Comparison of ENCODE assay signal across 15 cellular contexts in genomic region chr5:81027481-81028058, GRCh38.
DNase-seq lines count a peak whose midpoint lies in the region; ATAC-seq and TF ChIP-seq lines count a peak whose summit lies in the region.
"Had no signal": no experiment of that assay in that cellular context is flagged by ENCODE, and none has a peak within 500 bp of the region (broad histone marks: within the 10 kb centered on the region; RNA-seq: fewer than 3 reads in every experiment).

No MANE protein-coding gene starts in this region.

- H3K27ac Mint-ChIP-seq in activated naive CD4-positive, alpha-beta T cell treated with anti-CD3 and anti-CD28 coated beads, Interleukin-2, amount 50 U/mL, for 24 hours = peak overlapping the region; percentile 17
- no peak overlapping the region for H3K27ac Mint-ChIP-seq in activated naive CD4-positive, alpha-beta T cell treated with anti-CD3 and anti-CD28 coated beads for 36 hours
- H3K27ac Mint-ChIP-seq in mesothelial cell of epicardium = peak overlapping the region; percentile 80
- H3K27ac Mint-ChIP-seq in stimulated activated effector memory CD8-positive, alpha-beta T cell treated with anti-CD3 and anti-CD28 coated beads, Interleukin-12 subunit alpha, Interleukin-12 subunit beta, amount 100 ng/mL, for 72 hours = peak overlapping the region; percentile 20
- H3K27ac Mint-ChIP-seq: CD14-positive monocyte had no signal

- H3K27ac ChIP-seq in OCI-LY3 (ENCODE audit: low read length) = no peak overlapping the region
- H3K27ac ChIP-seq: 22Rv1, GM23248 had no signal

- H4K20me1 ChIP-seq in OCI-LY3 (ENCODE audit: insufficient read depth, low read length) = no peaks in the 10 kb centered on the region

- no peaks in the 10 kb centered on the region for H3K27me3 ChIP-seq in OCI-LY3 (ENCODE audit: low read depth, low read length)

- peaks cover 66% of the 10 kb centered on the region for H3K4me1 Mint-ChIP-seq in activated naive CD4-positive, alpha-beta T cell treated with anti-CD3 and anti-CD28 coated beads, Interleukin-2, amount 50 U/mL, for 24 hours
- peaks cover 59% of the 10 kb centered on the region for H3K4me1 Mint-ChIP-seq in activated naive CD4-positive, alpha-beta T cell treated with anti-CD3 and anti-CD28 coated beads for 36 hours (ENCODE audit: low read depth)
- peaks cover 43% of the 10 kb centered on the region for H3K4me1 Mint-ChIP-seq in mesothelial cell of epicardium
- peaks cover 41% of the 10 kb centered on the region for H3K4me1 Mint-ChIP-seq in stimulated activated effector memory CD8-positive, alpha-beta T cell treated with anti-CD3 and anti-CD28 coated beads, Interleukin-12 subunit alpha, Interleukin-12 subunit beta, amount 100 ng/mL, for 72 hours
- H3K4me1 Mint-ChIP-seq: CD14-positive monocyte had no signal

- no peaks in the 10 kb centered on the region for H3K9me3 ChIP-seq in OCI-LY3 (ENCODE audit: insufficient read depth, low read length)

- no peak for TF ChIP-seq CTCF in OCI-LY3 (IDR thresholded peaks at IDR 0.05; ENCODE audit: low read depth, low read length)
- TF ChIP-seq CTCF in mesothelial cell of epicardium (IDR thresholded peaks at IDR 0.05; ENCODE audit: unreplicated experiment) = no peak

- no peaks in the 10 kb centered on the region for H3K27me3 Mint-ChIP-seq in activated naive CD4-positive, alpha-beta T cell treated with anti-CD3 and anti-CD28 coated beads, Interleukin-2, amount 50 U/mL, for 24 hours
- no peaks in the 10 kb centered on the region for H3K27me3 Mint-ChIP-seq in activated naive CD4-positive, alpha-beta T cell treated with anti-CD3 and anti-CD28 coated beads for 36 hours (ENCODE audit: low read depth)
- H3K27me3 Mint-ChIP-seq in mesothelial cell of epicardium (ENCODE audit: low read depth) = no peaks in the 10 kb centered on the region

- no peak overlapping the region for H3K4me3 Mint-ChIP-seq in activated naive CD4-positive, alpha-beta T cell treated with anti-CD3 and anti-CD28 coated beads, Interleukin-2, amount 50 U/mL, for 24 hours
- no peak overlapping the region for H3K4me3 Mint-ChIP-seq in activated naive CD4-positive, alpha-beta T cell treated with anti-CD3 and anti-CD28 coated beads for 36 hours
- H3K4me3 Mint-ChIP-seq in mesothelial cell of epicardium = peak overlapping the region; percentile 5
- H3K4me3 Mint-ChIP-seq in stimulated activated effector memory CD8-positive, alpha-beta T cell treated with anti-CD3 and anti-CD28 coated beads, Interleukin-12 subunit alpha, Interleukin-12 subunit beta, amount 100 ng/mL, for 72 hours = no peak overlapping the region
- H3K4me3 Mint-ChIP-seq: CD14-positive monocyte; CD8-positive, alpha-beta memory T cell had no signal

- H3K4me3 ChIP-seq in OCI-LY3 (ENCODE audit: low read length) = no peak overlapping the region
- H3K4me3 ChIP-seq: GM23248 had no signal

- CTCF ChIA-PET in activated naive CD4-positive, alpha-beta T cell treated with anti-CD3 and anti-CD28 coated beads for 36 hours (lab: Charles Lee) = interaction anchor here (0.8 kb wide), 1 partner anchor 241 kb away, joined by 3 read pairs; no protein-coding TSS in a partner anchor

- no peak overlapping the region for H3K4me2 ChIP-seq in OCI-LY3 (ENCODE audit: low read length)

- intact Hi-C loops in activated naive CD4-positive, alpha-beta T cell treated with anti-CD3 and anti-CD28 coated beads for 36 hours (cut with micrococcal nuclease) = no loop called here

- no peaks in the 10 kb centered on the region for H3K36me3 ChIP-seq in OCI-LY3 (replicated peaks; ENCODE audit: low read depth, low read length)

- 0 out of 2 replicates have a peak overlapping the region, but pooled peaks have one; percentile 5 for H2AFZ ChIP-seq in OCI-LY3 (ENCODE audit: low read depth, low read length)
- H2AFZ ChIP-seq: GM23248 had no signal

- H3K36me3 Mint-ChIP-seq in activated naive CD4-positive, alpha-beta T cell treated with anti-CD3 and anti-CD28 coated beads, Interleukin-2, amount 50 U/mL, for 24 hours = peaks cover 10% of the 10 kb centered on the region
- peaks cover 8% of the 10 kb centered on the region for H3K36me3 Mint-ChIP-seq in activated naive CD4-positive, alpha-beta T cell treated with anti-CD3 and anti-CD28 coated beads for 36 hours (ENCODE audit: low read depth)
- peaks cover 9% of the 10 kb centered on the region for H3K36me3 Mint-ChIP-seq in mesothelial cell of epicardium
- no peaks in the 10 kb centered on the region for H3K36me3 Mint-ChIP-seq in stimulated activated effector memory CD8-positive, alpha-beta T cell treated with anti-CD3 and anti-CD28 coated beads, Interleukin-12 subunit alpha, Interleukin-12 subunit beta, amount 100 ng/mL, for 72 hours
- H3K36me3 Mint-ChIP-seq: CD14-positive monocyte had no signal

- DNase-seq in activated naive CD4-positive, alpha-beta T cell treated with anti-CD3 and anti-CD28 coated beads for 36 hours = no peak
- DNase-seq in mesothelial cell of epicardium (ENCODE audit: low spot score in 2 of 2, unreplicated experiment in 2 of 2) = no peak
- DNase-seq in stimulated activated effector memory CD8-positive, alpha-beta T cell treated with anti-CD3 and anti-CD28 coated beads, Interleukin-12 subunit alpha, Interleukin-12 subunit beta, amount 100 ng/mL, for 72 hours (ENCODE audit: low spot score in 2 of 2) = no peak
- no peak for DNase-seq in germinal center (ENCODE audit: low spot score)
- DNase-seq: CD8-positive, alpha-beta memory T cell; DMS53; GF-D8; GM23248; H7 had no signal

- peaks cover 5% of the 10 kb centered on the region for H3K9me3 Mint-ChIP-seq in activated naive CD4-positive, alpha-beta T cell treated with anti-CD3 and anti-CD28 coated beads, Interleukin-2, amount 50 U/mL, for 24 hours
- peaks cover 9% of the 10 kb centered on the region for H3K9me3 Mint-ChIP-seq in activated naive CD4-positive, alpha-beta T cell treated with anti-CD3 and anti-CD28 coated beads for 36 hours
- peaks cover 22% of the 10 kb centered on the region for H3K9me3 Mint-ChIP-seq in mesothelial cell of epicardium
- peaks cover 5% of the 10 kb centered on the region for H3K9me3 Mint-ChIP-seq in stimulated activated effector memory CD8-positive, alpha-beta T cell treated with anti-CD3 and anti-CD28 coated beads, Interleukin-12 subunit alpha, Interleukin-12 subunit beta, amount 100 ng/mL, for 72 hours

- H3K4me1 ChIP-seq in OCI-LY3 (ENCODE audit: low read length) = peaks cover 5% of the 10 kb centered on the region; the same call in 1 of the 2 replicates

- no peaks in the 10 kb centered on the region for H3K79me2 ChIP-seq in OCI-LY3 (ENCODE audit: low read length)

- no peak overlapping the region for H3K9ac ChIP-seq in OCI-LY3 (ENCODE audit: low read length)
- H3K9ac ChIP-seq: GM23248 had no signal

- ATAC-seq in stimulated activated effector memory CD8-positive, alpha-beta T cell treated with anti-CD3 and anti-CD28 coated beads, Interleukin-12 subunit alpha, Interleukin-12 subunit beta, amount 100 ng/mL, for 72 hours = no peak
- ATAC-seq in GM19328 (IDR thresholded peaks at IDR 0.05; ENCODE audit: unreplicated experiment) (no peak), HG02642 (IDR thresholded peaks at IDR 0.05; ENCODE audit: poor library complexity, unreplicated experiment) (no peak)
